In genomic region chr15:58951388-58952060, GRCh38 we compare ENCODE assay signal across 11 cellular contexts. TPM values are rescaled to one million over a fixed set of nuclear protein-coding genes. Genes with fewer than 3 reads are reported as not detected.
DNase-seq lines count a peak whose midpoint lies in the region; TF ChIP-seq lines count a peak whose summit lies in the region.
"Had no signal": no experiment of that assay in that cellular context is flagged by ENCODE, and none has a peak within 500 bp of the region (broad histone marks: within the 10 kb centered on the region; RNA-seq: fewer than 3 reads in every experiment).

No MANE protein-coding gene starts in this region.

- intact Hi-C loops in colonic mucosa (cut with DNase I): no loop called here
- intact Hi-C loops in dorsolateral prefrontal cortex (cut with DNase I): no loop called here

- H3K36me3 ChIP-seq in GM23248 (ENCODE audit: low read depth) (no peaks in the 10 kb centered on the region), smooth muscle cell (ENCODE audit: low read depth) (no peaks in the 10 kb centered on the region), colonic mucosa (no peaks in the 10 kb centered on the region)
- H3K36me3 ChIP-seq: right lobe of liver had no signal

- no peaks in the 10 kb centered on the region for H3K79me2 ChIP-seq in GM23248 (ENCODE audit: insufficient read depth)
- no peaks in the 10 kb centered on the region for H3K79me2 ChIP-seq in smooth muscle cell (ENCODE audit: low read depth)

- WGBS in GM23248 (ENCODE audit: low coverage in 1 of 2, low lambda C conversion rate in 2 of 2, missing lambda C conversion rate in 2 of 2), 2 experiments: 22 to 23% methylated on average over 5 of the region's 5 CpGs
- WGBS in smooth muscle cell (ENCODE audit: low lambda C conversion rate): 69% methylated on average over 5 of the region's 5 CpGs

- in situ Hi-C loops in GM23248 (cut with MboI): no loop called here

- peak overlapping the region; percentile 16 for H3K4me2 ChIP-seq in GM23248 (ENCODE audit: unreplicated experiment)
- H3K4me2 ChIP-seq in smooth muscle cell: peak overlapping the region; percentile 29

- H3K9me3 ChIP-seq in GM23248 (ENCODE audit: low read depth): no peaks in the 10 kb centered on the region
- H3K9me3 ChIP-seq in smooth muscle cell (replicated peaks; ENCODE audit: low read depth): no peaks in the 10 kb centered on the region
- H3K9me3 ChIP-seq in colonic mucosa: no peaks in the 10 kb centered on the region
- H3K9me3 ChIP-seq: right lobe of liver had no signal

- H3F3A ChIP-seq in GM23248 (ENCODE audit: insufficient read depth) (peaks cover 19% of the 10 kb centered on the region), smooth muscle cell (ENCODE audit: low read depth) (no peaks in the 10 kb centered on the region)

- no peak overlapping the region for H3K9ac ChIP-seq in GM23248
- H3K9ac ChIP-seq in smooth muscle cell (ENCODE audit: low read depth): no peak overlapping the region
- H3K9ac ChIP-seq in colonic mucosa (ENCODE audit: low read depth in 2 of 2, low read length in 2 of 2): no peak overlapping the region

- TF ChIP-seq CTCF in smooth muscle cell (IDR thresholded peaks at IDR 0.05; ENCODE audit: borderline replicate concordance, insufficient read depth, poor library complexity, severe bottlenecking) (no peak), colonic mucosa (IDR thresholded peaks at IDR 0.05) (no peak), dorsolateral prefrontal cortex (IDR thresholded peaks at IDR 0.05 in 54 of 56, conservative IDR thresholded peaks at IDR 0.05 in 2 of 56; ENCODE audit: low read depth in 1 of 56, partially characterized antibody in 56 of 56) (no peak)

- H3K9me2 ChIP-seq in GM23248 (ENCODE audit: insufficient read depth): no peaks in the 10 kb centered on the region

- H2AFZ ChIP-seq in GM23248 (no peak overlapping the region), smooth muscle cell (ENCODE audit: low read depth) (no peak overlapping the region)

- H3K4me3 ChIP-seq in GM23248 (no peak overlapping the region), smooth muscle cell (no peak overlapping the region), colonic mucosa (no peak overlapping the region), dorsolateral prefrontal cortex (no peak overlapping the region)
- H3K4me3 ChIP-seq: right lobe of liver had no signal

- H4K20me1 ChIP-seq in GM23248 (ENCODE audit: insufficient read depth) (no peaks in the 10 kb centered on the region), smooth muscle cell (ENCODE audit: low read depth) (no peaks in the 10 kb centered on the region)

- H3K27me3 ChIP-seq in GM23248 (replicated peaks; ENCODE audit: insufficient read depth): no peaks in the 10 kb centered on the region
- H3K27me3 ChIP-seq in smooth muscle cell (ENCODE audit: low read depth): no peaks in the 10 kb centered on the region
- H3K27me3 ChIP-seq in colonic mucosa: no peaks in the 10 kb centered on the region
- H3K27me3 ChIP-seq in dorsolateral prefrontal cortex: no peaks in the 10 kb centered on the region
- H3K27me3 ChIP-seq: right lobe of liver had no signal

- H3K4me1 ChIP-seq in GM23248 (ENCODE audit: insufficient read depth): peaks cover 21% of the 10 kb centered on the region
- H3K4me1 ChIP-seq in smooth muscle cell (ENCODE audit: low read depth): peaks cover 7% of the 10 kb centered on the region
- H3K4me1 ChIP-seq in colonic mucosa: no peaks in the 10 kb centered on the region
- H3K4me1 ChIP-seq: right lobe of liver had no signal

- H3K27ac ChIP-seq in GM23248 (peak overlapping the region; percentile 11; the same call in 1 of the 2 replicates), smooth muscle cell (ENCODE audit: low read depth) (peak overlapping the region; percentile 58), colonic mucosa (no peak overlapping the region), dorsolateral prefrontal cortex (no peak overlapping the region)
- H3K27ac ChIP-seq: right lobe of liver had no signal

- DNase-seq in GM23248 (peak; percentile 92), NCI-H510A (lab: John Stamatoyannopoulos, UW) (peak; percentile 18), fibroblast of gingiva (ENCODE audit: low read depth) (peak; percentile 78), smooth muscle cell (lab: John Stamatoyannopoulos, UW; ENCODE audit: unreplicated experiment) (no peak), Kasumi-1 (lab: John Stamatoyannopoulos, UW) (no peak), colonic mucosa (no peak), dorsolateral prefrontal cortex (no peak), ecto neural progenitor cell (ENCODE audit: low spot score) (no peak)
- DNase-seq: activated CD4-positive, alpha-beta T cell treated with anti-CD3 and anti-CD28 coated beads, Interleukin-2, amount 10 ng/mL, durations not matched to agents 7 days and 5 days; right lobe of liver; stimulated activated naive B cell treated with anti-CD40 and anti-IgM and Interleukin-4, amounts not matched to agents 10 μg/mL and 1 μg/mL and 100 μg/mL, for 72 hours had no signal

RNA-seq across cellular contexts. Expression of gene SLTM, which starts 18.0 kb away (rescaled TPM):
- total RNA-seq in GM23248 (2014; rRNA removed; shearing (Covaris generic)): 31.4 and 47.2 TPM in 2 replicates
- 54.3 and 58.9 TPM in 2 replicates for polyA plus RNA-seq in GM23248 (2016; fragmentation: Nextera tagmentation; extraction: Ambion mirVana)
- total RNA-seq in smooth muscle cell: 43.8 and 57.0 TPM in 2 replicates
- 56.8 and 74.1 TPM in 2 replicates for polyA plus RNA-seq in smooth muscle cell
- total RNA-seq in colonic mucosa: 10 to 100 TPM; 62.6 to 78.2 TPM
- 100 to 1,000 TPM in 31 of 120 experiments, 10 to 100 TPM in 89; 60.6 to 122 (median 90.8) TPM for total RNA-seq in dorsolateral prefrontal cortex

RNA-seq across cellular contexts. Expression of gene RNF111, which starts 35.9 kb away (rescaled TPM):
- 17.8 and 27.9 TPM in 2 replicates for total RNA-seq in GM23248 (2014; rRNA removed; shearing (Covaris generic))
- polyA plus RNA-seq in GM23248 (2016; fragmentation: Nextera tagmentation; extraction: Ambion mirVana) (22.6 and 24.4 TPM in 2 replicates), smooth muscle cell (15.3 and 17.0 TPM in 2 replicates)
- total RNA-seq in smooth muscle cell (28.9 and 37.8 TPM in 2 replicates), colonic mucosa (10 to 100 TPM; 21.8 to 31.4 TPM), dorsolateral prefrontal cortex (10 to 100 TPM; 46.8 to 85.1 (median 63.3) TPM)

Comparison
In these comparisons a context has a peak if more than half of its experiments do, and no peak if none do; other contexts are left out.
1. DNase-seq: peak in GM23248 (single experiment), NCI-H510A (single experiment) and fibroblast of gingiva (single experiment); none in smooth muscle cell (single experiment), Kasumi-1 (0 of 2), colonic mucosa (single experiment), dorsolateral prefrontal cortex (0 of 10) and ecto neural progenitor cell (single experiment).
2. H3K27ac ChIP-seq: peak in GM23248 (single experiment) and smooth muscle cell (single experiment); none in colonic mucosa (single experiment) and dorsolateral prefrontal cortex (0 of 59).